8 cellular contexts compared by ENCODE assay signal in the genomic region with DNA sequence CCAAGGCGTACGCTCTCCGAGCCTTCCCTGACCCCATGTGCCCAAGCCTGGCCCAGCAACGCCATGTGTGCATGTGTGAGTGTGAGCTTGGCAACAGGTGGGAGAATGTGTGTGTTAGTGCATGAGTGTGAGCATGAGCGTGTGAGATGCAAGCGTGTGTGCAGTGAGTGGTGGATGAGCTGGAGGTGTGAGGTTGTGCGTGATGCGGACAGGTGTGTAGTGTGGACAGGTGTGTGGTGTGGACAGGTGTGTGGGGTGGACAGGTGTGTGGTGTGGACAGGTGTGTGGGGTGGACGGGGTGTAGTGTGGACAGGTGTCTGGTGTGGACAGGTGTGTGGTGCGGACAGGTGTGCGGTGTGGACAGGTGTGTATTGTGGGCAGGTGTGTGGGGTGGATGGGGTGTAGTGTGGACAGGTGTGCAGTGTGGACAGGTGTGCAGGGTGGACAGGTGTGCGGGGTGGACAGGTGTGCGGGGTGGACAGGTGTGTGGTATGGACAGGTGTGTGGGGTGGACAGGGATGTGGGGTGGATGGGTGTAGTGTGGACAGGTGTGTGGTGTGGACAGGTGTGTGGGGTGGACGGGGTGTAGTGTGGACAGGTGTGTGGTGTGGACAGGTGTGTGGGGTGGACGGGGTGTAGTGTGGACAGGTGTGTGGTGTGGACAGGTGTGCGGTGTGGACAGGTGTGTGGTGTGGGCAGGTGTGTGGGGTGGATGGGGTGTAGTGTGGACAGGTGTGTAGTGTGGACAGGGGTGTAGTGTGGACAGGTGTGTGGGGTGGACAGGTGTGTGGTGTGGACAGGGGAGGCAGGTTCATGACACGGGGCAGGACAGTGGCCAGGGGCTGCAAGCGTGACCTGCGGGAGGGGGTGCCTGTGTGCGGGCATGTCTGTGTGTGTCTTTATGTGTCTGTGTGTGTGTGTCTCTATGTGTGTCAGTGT. TPM values are rescaled to one million over a fixed set of nuclear protein-coding genes. Genes with fewer than 3 reads are reported as not detected.
DNase-seq lines count a peak whose midpoint lies in the region; ATAC-seq and TF ChIP-seq lines count a peak whose summit lies in the region.
"Not testable (repeated sequence)": the region's sequence is repeated elsewhere in the genome, so short reads cannot be mapped to it uniquely, and the experiment has no call there.
"Had no signal": no experiment of that assay in that cellular context is flagged by ENCODE, and none has a peak within 500 bp of the region (broad histone marks: within the 10 kb centered on the region; RNA-seq: fewer than 3 reads in every experiment).

No MANE protein-coding gene starts in this region.

- CTCF ChIA-PET in activated B cell treated with CpG ODN at 0.5 μM for 24 hours (lab: Charles Lee) = not testable (repeated sequence)

- H3K4me2 ChIP-seq in OCI-LY1 (ENCODE audit: low read length) = peak overlapping the region; percentile 25; the same call in 1 of the 2 replicates

- H3K36me3 Mint-ChIP-seq in IgD-negative memory B cell; activated B cell treated with CpG ODN at 0.5 μM for 24 hours (ENCODE audit: low read depth): not testable (repeated sequence)
- H3K36me3 Mint-ChIP-seq in memory B cell = peaks cover 12% of the 10 kb centered on the region

- not testable (repeated sequence) for H2AFZ ChIP-seq in OCI-LY1 (ENCODE audit: low read length)

- H3K9me2 ChIP-seq in OCI-LY1 (ENCODE audit: low read depth, low read length) = not testable (repeated sequence)

- H3F3A ChIP-seq in OCI-LY1 (ENCODE audit: insufficient read depth, low read length) = not testable (repeated sequence)

- not testable (repeated sequence) for H3K79me2 ChIP-seq in OCI-LY1 (ENCODE audit: insufficient read depth, low read length)

- intact Hi-C loops in activated B cell treated with CpG ODN at 0.5 μM for 24 hours (cut with micrococcal nuclease); spleen (cut with DNase I; ENCODE audit: low total_unique reads): not testable (repeated sequence)

- peak; percentile 1 for ATAC-seq in GM18909 (IDR thresholded peaks at IDR 0.05; ENCODE audit: poor library complexity, unreplicated experiment)
- ATAC-seq in activated B cell treated with CpG ODN at 0.5 μM for 24 hours (ENCODE audit: low read depth); memory B cell (ENCODE audit: low read depth): not testable (repeated sequence)

- not testable (repeated sequence) for H3K36me3 ChIP-seq in OCI-LY1 (ENCODE audit: insufficient read depth, low read length); spleen

- peak overlapping the region; percentile 97 for H3K27ac ChIP-seq in OCI-LY1 (ENCODE audit: low read depth, low read length, poor library complexity, severe bottlenecking)
- H3K27ac ChIP-seq in coronary artery = not testable (repeated sequence)
- H3K27ac ChIP-seq in spleen = peak overlapping the region; percentile 42 to 91 (median 66)

- H4K20me1 ChIP-seq in OCI-LY1 (ENCODE audit: insufficient read depth, low read length) = not testable (repeated sequence)

- TF ChIP-seq POLR2A in spleen (IDR thresholded peaks at IDR 0.05) = not testable (repeated sequence)

- H3K4me3 Mint-ChIP-seq in IgD-negative memory B cell (peak overlapping the region in 2 of 4 donors; percentile 4 to 38), memory B cell (peak overlapping the region; percentile 58)
- not testable (repeated sequence) for H3K4me3 Mint-ChIP-seq in activated B cell treated with CpG ODN at 0.5 μM for 24 hours

- H3K27me3 Mint-ChIP-seq in IgD-negative memory B cell, activated B cell treated with CpG ODN at 0.5 μM for 24 hours, memory B cell: not testable (repeated sequence)

- not testable (repeated sequence) for H3K9me3 ChIP-seq in OCI-LY1 (ENCODE audit: low read length); spleen

- POLR2A ChIA-PET in activated B cell treated with CpG ODN at 0.5 μM for 24 hours (lab: Charles Lee) = interaction anchor here (0.5 to 1.0 kb wide), 2 partner anchors 109 to 295 kb away, joined by 6 read pairs; no protein-coding TSS in a partner anchor

- H3K4me3 ChIP-seq in OCI-LY1 (ENCODE audit: low read depth, low read length, poor library complexity, severe bottlenecking); coronary artery; spleen: not testable (repeated sequence)

- not testable (repeated sequence) for TF ChIP-seq CTCF in OCI-LY1 (IDR thresholded peaks at IDR 0.05; ENCODE audit: low read length); activated B cell treated with CpG ODN at 0.5 μM for 24 hours (IDR thresholded peaks at IDR 0.05); coronary artery (IDR thresholded peaks at IDR 0.05); spleen (IDR thresholded peaks at IDR 0.05 in 8 of 11, conservative IDR thresholded peaks at IDR 0.05 in 3 of 11)

- WGBS in spleen, 5 donors = 82 to 90% (median 88%) methylated on average over 20 of the region's 20 CpGs

- not testable (repeated sequence) for H3K9me3 Mint-ChIP-seq in IgD-negative memory B cell, activated B cell treated with CpG ODN at 0.5 μM for 24 hours
- peaks cover 16% of the 10 kb centered on the region for H3K9me3 Mint-ChIP-seq in memory B cell

- DNase-seq in activated B cell treated with CpG ODN at 0.5 μM for 24 hours; memory B cell (ENCODE audit: low spot score in 2 of 2); spleen: not testable (repeated sequence)
- peak; percentile 68 for DNase-seq in coronary artery (ENCODE audit: low spot score)

- H3K4me1 ChIP-seq in OCI-LY1 (ENCODE audit: insufficient read depth, low read length, severe bottlenecking) = peaks cover 95% of the 10 kb centered on the region
- not testable (repeated sequence) for H3K4me1 ChIP-seq in spleen

- H3K9ac ChIP-seq in OCI-LY1 (ENCODE audit: low read length) = peak overlapping the region; percentile 72

- not testable (repeated sequence) for H3K27me3 ChIP-seq in OCI-LY1 (ENCODE audit: insufficient read depth, low read length); spleen (replicated peaks in 1 of 7)

- H3K4me1 Mint-ChIP-seq in IgD-negative memory B cell = peaks cover 15 to 40% (median 37%) of the 10 kb centered on the region in 3 donors
- H3K4me1 Mint-ChIP-seq in activated B cell treated with CpG ODN at 0.5 μM for 24 hours = peaks cover 63% of the 10 kb centered on the region
- peaks cover 63% of the 10 kb centered on the region for H3K4me1 Mint-ChIP-seq in memory B cell

- H3K27ac Mint-ChIP-seq in IgD-negative memory B cell = peak overlapping the region; percentile 71 to 91 (median 84)
- H3K27ac Mint-ChIP-seq in activated B cell treated with CpG ODN at 0.5 μM for 24 hours = peak overlapping the region; percentile 95
- H3K27ac Mint-ChIP-seq in memory B cell = peak overlapping the region; percentile 95

RNA-seq across cellular contexts. Expression of gene TMEM121, which starts 41.1 kb away (rescaled TPM):
- polyA plus RNA-seq in IgD-negative memory B cell = 5.5 TPM
- 0.95 and 1.6 TPM in 2 replicates for total RNA-seq in activated B cell treated with CpG ODN at 0.5 μM for 24 hours
- 10 to 100 TPM in 1 of 7 donors, 1 to 10 TPM in 6; 3.4 to 10.4 (median 4.6) TPM for total RNA-seq in spleen
- 1 to 10 TPM; 3.3 to 6.0 (median 3.6) TPM for polyA plus RNA-seq in spleen
- total RNA-seq: Caco-2 had no signal
